ENCODE assay signal across 25 cellular contexts in genomic region chr12:59940676-59941342, GRCh38.
DNase-seq lines count a peak whose midpoint lies in the region; ATAC-seq, FAIRE-seq and TF ChIP-seq lines count a peak whose summit lies in the region.
"Had no signal": no experiment of that assay in that cellular context is flagged by ENCODE, and none has a peak within 500 bp of the region (broad histone marks: within the 10 kb centered on the region; RNA-seq: fewer than 3 reads in every experiment).

No MANE protein-coding gene starts in this region.

- H3K4me3 Mint-ChIP-seq in Caco-2 (ENCODE audit: unreplicated experiment) = peak overlapping the region; percentile 64
- H3K4me3 Mint-ChIP-seq: activated CD4-positive, alpha-beta memory T cell treated with anti-CD3 and anti-CD28 coated beads, Interleukin-2, amount 10 ng/mL, durations not matched to agents 7 days and 5 days; B cell; nephron progenitor cell; stimulated activated naive CD8-positive, alpha-beta T cell treated with anti-CD3 and anti-CD28 coated beads, Interleukin-15, amount 100 ng/mL, for 72 hours had no signal

- CTCF ChIA-PET in Caco-2 (lab: Charles Lee) = no interaction called here
- CTCF ChIA-PET in IMR-90 (lab: Yijun Ruan, JAX) = no interaction called here
- CTCF ChIA-PET in H1 (lab: Charles Lee; ENCODE audit: partially characterized antibody) = interaction anchor here (0.6 kb wide), 1 partner anchor 24 kb away, joined by 3 read pairs; no protein-coding TSS in a partner anchor

- no peaks in the 10 kb centered on the region for H3K27me3 ChIP-seq in Caco-2 (replicated peaks; ENCODE audit: control insufficient read depth, insufficient read depth, low read length)
- no peaks in the 10 kb centered on the region for H3K27me3 ChIP-seq in IMR-90 (ENCODE audit: control insufficient read depth, insufficient read depth, low read length)
- peaks cover 4 to 14% (median 9%) of the 10 kb centered on the region in 4 experiments; a peak in 5 of 7 replicates for H3K27me3 ChIP-seq in H1 (replicated peaks in 1 of 4; ENCODE audit: control insufficient read depth in 3 of 4, extremely low read depth in 1 of 4, insufficient read depth in 3 of 4, low read length in 3 of 4)
- H3K27me3 ChIP-seq in pancreas = no peaks in the 10 kb centered on the region
- H3K27me3 ChIP-seq: esophagus muscularis mucosa, thyroid gland had no signal

- H3K23me2 ChIP-seq in H1 (ENCODE audit: low read depth, low read length) = no peaks in the 10 kb centered on the region

- H3K14ac ChIP-seq in IMR-90 (replicated peaks; ENCODE audit: low read depth, low read length) = no peak overlapping the region; the same call in 1 of the 2 replicates
- H3K14ac ChIP-seq in H1 (ENCODE audit: insufficient read length) = no peak overlapping the region

- no peak overlapping the region for H3K4me3 ChIP-seq in Caco-2 (ENCODE audit: low read depth, low read length)
- no peak overlapping the region for H3K4me3 ChIP-seq in IMR-90 (ENCODE audit: insufficient read depth, low read depth, low read length)
- H3K4me3 ChIP-seq in H1 (ENCODE audit: extremely low read depth in 1 of 4, insufficient read depth in 2 of 4, low read depth in 3 of 4, low read length in 4 of 4) = no peak overlapping the region
- H3K4me3 ChIP-seq in pancreas = no peak overlapping the region
- H3K4me3 ChIP-seq: esophagus muscularis mucosa, thyroid gland had no signal

- H3K27ac ChIP-seq in IMR-90 (ENCODE audit: insufficient read depth, low read length) (no peak overlapping the region), H1 (ENCODE audit: low read depth, low read length) (no peak overlapping the region), pancreas (peak overlapping the region in 1 of 4 donors; percentile 10)
- H3K27ac ChIP-seq: esophagus muscularis mucosa, thyroid gland had no signal

- TF ChIP-seq RAD21 in IMR-90 (IDR thresholded peaks at IDR 0.05; ENCODE audit: low read length) = no peak
- TF ChIP-seq RAD21 in H1 (IDR thresholded peaks at IDR 0.05 in 1 of 2, conservative IDR thresholded peaks at IDR 0.05 in 1 of 2; ENCODE audit: low read depth in 2 of 2, low read length in 2 of 2) = no peak

- intact Hi-C loops in Caco-2 (cut with micrococcal nuclease; ENCODE audit: unreplicated experiment) (no loop called here), IMR-90 (cut with micrococcal nuclease) (no loop called here), pancreas (cut with DNase I) (no loop called here)

- H3K18ac ChIP-seq in IMR-90 (ENCODE audit: low read depth, low read length) (no peak overlapping the region), H1 (ENCODE audit: extremely low read depth, low read length) (no peak overlapping the region)

- TF ChIP-seq POLR2A in IMR-90 (IDR thresholded peaks at IDR 0.05; ENCODE audit: low read depth, low read length) = no peak
- TF ChIP-seq POLR2A in H1 (IDR thresholded peaks at IDR 0.05; ENCODE audit: control extremely low read depth in 1 of 2, low read depth in 2 of 2, low read length in 2 of 2) = no peak

- no peak overlapping the region for H2BK12ac ChIP-seq in H1 (ENCODE audit: low read depth, low read length)

- H2AK5ac ChIP-seq in IMR-90 (ENCODE audit: low read depth, low read length) (no peak overlapping the region), H1 (ENCODE audit: low read depth, low read length) (no peak overlapping the region)

- no peak overlapping the region for H2BK20ac ChIP-seq in IMR-90 (ENCODE audit: low read depth, low read length)
- no peak overlapping the region for H2BK20ac ChIP-seq in H1 (ENCODE audit: low read length)

- peaks cover 13% of the 10 kb centered on the region for H3K9me3 Mint-ChIP-seq in Caco-2 (ENCODE audit: unreplicated experiment)
- H3K9me3 Mint-ChIP-seq: activated CD4-positive, alpha-beta memory T cell treated with anti-CD3 and anti-CD28 coated beads, Interleukin-2, amount 10 ng/mL, durations not matched to agents 7 days and 5 days; nephron progenitor cell; stimulated activated naive CD8-positive, alpha-beta T cell treated with anti-CD3 and anti-CD28 coated beads, Interleukin-15, amount 100 ng/mL, for 72 hours had no signal

- peak overlapping the region; percentile 80 for H3K27ac Mint-ChIP-seq in Caco-2 (ENCODE audit: unreplicated experiment)
- H3K27ac Mint-ChIP-seq: activated CD4-positive, alpha-beta memory T cell treated with anti-CD3 and anti-CD28 coated beads, Interleukin-2, amount 10 ng/mL, durations not matched to agents 7 days and 5 days; B cell; nephron progenitor cell; stimulated activated naive CD8-positive, alpha-beta T cell treated with anti-CD3 and anti-CD28 coated beads, Interleukin-15, amount 100 ng/mL, for 72 hours had no signal

- no peaks in the 10 kb centered on the region for H3K79me2 ChIP-seq in H1 (ENCODE audit: control insufficient read depth in 1 of 2, insufficient read depth in 2 of 2, low read length in 2 of 2)

- ATAC-seq in IMR-90 (ENCODE audit: low read depth) (no peak), pancreas (peak; percentile 54 to 82 (median 79)), HG02623 (IDR thresholded peaks at IDR 0.05; ENCODE audit: unreplicated experiment) (no peak)
- ATAC-seq: stimulated activated naive CD8-positive, alpha-beta T cell treated with anti-CD3 and anti-CD28 coated beads, Interleukin-15, amount 100 ng/mL, for 72 hours had no signal

- H2BK15ac ChIP-seq in IMR-90 (ENCODE audit: low read depth, low read length) = no peak overlapping the region
- H2BK15ac ChIP-seq in H1 (ENCODE audit: low read length) = no peak overlapping the region

- H3K27me3 Mint-ChIP-seq in Caco-2 (ENCODE audit: insufficient read depth, unreplicated experiment) = no peaks in the 10 kb centered on the region
- H3K27me3 Mint-ChIP-seq: activated CD4-positive, alpha-beta memory T cell treated with anti-CD3 and anti-CD28 coated beads, Interleukin-2, amount 10 ng/mL, durations not matched to agents 7 days and 5 days; B cell; stimulated activated naive CD8-positive, alpha-beta T cell treated with anti-CD3 and anti-CD28 coated beads, Interleukin-15, amount 100 ng/mL, for 72 hours had no signal

- H2AK9ac ChIP-seq in IMR-90 (replicated peaks; ENCODE audit: low read depth, low read length, poor library complexity) = no peak overlapping the region

- TF ChIP-seq CTCF in Caco-2 (IDR thresholded peaks at IDR 0.05; ENCODE audit: insufficient read depth in 1 of 2, low read depth in 1 of 2, low read length in 1 of 2, severe bottlenecking in 1 of 2, unreplicated experiment in 1 of 2) (no peak), IMR-90 (conservative IDR thresholded peaks at IDR 0.05; ENCODE audit: low read depth, low read length) (no peak), H1 (IDR thresholded peaks at IDR 0.05; ENCODE audit: control extremely low read depth in 1 of 3, insufficient read depth in 1 of 3, low read depth in 1 of 3, low read length in 3 of 3) (no peak), pancreas (IDR thresholded peaks at IDR 0.05) (no peak)

- H3K4me1 Mint-ChIP-seq in Caco-2 (ENCODE audit: low read depth, unreplicated experiment) = peaks cover 25% of the 10 kb centered on the region
- H3K4me1 Mint-ChIP-seq: activated CD4-positive, alpha-beta memory T cell treated with anti-CD3 and anti-CD28 coated beads, Interleukin-2, amount 10 ng/mL, durations not matched to agents 7 days and 5 days; B cell; nephron progenitor cell; stimulated activated naive CD8-positive, alpha-beta T cell treated with anti-CD3 and anti-CD28 coated beads, Interleukin-15, amount 100 ng/mL, for 72 hours had no signal

- in situ Hi-C loops in IMR-90 (cut with MboI; ENCODE audit: low sequenced_read_pairs) = no loop called here

- no peaks in the 10 kb centered on the region for H3K36me3 Mint-ChIP-seq in Caco-2 (ENCODE audit: insufficient read depth, unreplicated experiment)

- H3K23ac ChIP-seq in IMR-90 (ENCODE audit: low read depth, low read length) (no peak overlapping the region), H1 (ENCODE audit: insufficient read length) (no peak overlapping the region)

- H3K56ac ChIP-seq in IMR-90 (ENCODE audit: extremely low read depth, insufficient read depth, low read length) (no peak overlapping the region), H1 (replicated peaks; ENCODE audit: insufficient read length, low read depth, low read length) (no peak overlapping the region)

- H3K4me2 ChIP-seq in IMR-90 (ENCODE audit: low read depth, low read length) (no peak overlapping the region), H1 (ENCODE audit: insufficient read depth in 1 of 2, low read depth in 2 of 2, low read length in 2 of 2) (no peak overlapping the region)

- H4K91ac ChIP-seq in IMR-90 (ENCODE audit: insufficient read depth, low read depth, low read length) (no peak overlapping the region), H1 (replicated peaks; ENCODE audit: insufficient read length, low read length) (no peak overlapping the region)

- H4K20me1 ChIP-seq in IMR-90 (ENCODE audit: insufficient read depth, low read length) = no peaks in the 10 kb centered on the region
- H4K20me1 ChIP-seq in H1 (replicated peaks in 1 of 2; ENCODE audit: control insufficient read depth in 1 of 2, insufficient read depth in 2 of 2, low read length in 2 of 2) = no peaks in the 10 kb centered on the region

- H2AFZ ChIP-seq in IMR-90 (replicated peaks; ENCODE audit: low read length, poor library complexity) = no peak overlapping the region
- H2AFZ ChIP-seq in H1 (ENCODE audit: low read length) = no peak overlapping the region

- no peak for TF ChIP-seq EP300 in H1 (IDR thresholded peaks at IDR 0.05; ENCODE audit: borderline replicate concordance in 1 of 2, low read depth in 2 of 2, low read length in 2 of 2)

- POLR2A ChIA-PET in Caco-2 (lab: Charles Lee) = no interaction called here
- POLR2A ChIA-PET in IMR-90 (lab: Charles Lee; ENCODE audit: unreplicated experiment) = no interaction called here
- POLR2A ChIA-PET in H1 (lab: Charles Lee; ENCODE audit: partially characterized antibody) = no interaction called here

- DNase-seq in Caco-2 (peak in 1 of 2 experiments; percentile 16), IMR-90 (no peak), H1 (ENCODE audit: low read depth in 1 of 2, low spot score in 2 of 2) (no peak), pancreas (no peak), NCI-H2227 (lab: John Stamatoyannopoulos, UW; ENCODE audit: unreplicated experiment) (no peak), cortex of kidney (lab: John Stamatoyannopoulos, UW) (no peak)
- DNase-seq in activated CD4-positive, alpha-beta T cell treated with anti-CD3 and anti-CD28 coated beads, Interleukin-2, amount 50 U/mL, for 4 hours = no peak
- DNase-seq: activated CD4-positive, alpha-beta memory T cell treated with anti-CD3 and anti-CD28 coated beads, Interleukin-2, amount 10 ng/mL, durations not matched to agents 7 days and 5 days; activated effector memory CD4-positive, alpha-beta T cell treated with Interleukin-2 at 50 U/mL for 16 hours; activated T-cell treated with anti-CD3 and anti-CD28 coated beads for 4 hours; hypothalamus; KBM-7; MM.1S; NCI-H1417; NCI-H2081 treated with DMSO at 0.1 percent for 48 hours; NCI-H446; nephron progenitor cell; stimulated activated naive CD8-positive, alpha-beta T cell treated with anti-CD3 and anti-CD28 coated beads, Interleukin-15, amount 100 ng/mL, for 72 hours; T1000; thyroid gland had no signal

- H2BK120ac ChIP-seq in IMR-90 (ENCODE audit: low read depth, low read length) = no peak overlapping the region
- no peak overlapping the region for H2BK120ac ChIP-seq in H1 (replicated peaks; ENCODE audit: low read depth, low read length)

- H3K36me3 ChIP-seq in Caco-2 (ENCODE audit: control insufficient read depth, insufficient read depth, low read length) = no peaks in the 10 kb centered on the region
- H3K36me3 ChIP-seq in IMR-90 (ENCODE audit: control insufficient read depth, insufficient read depth, low read length) = no peaks in the 10 kb centered on the region
- no peaks in the 10 kb centered on the region for H3K36me3 ChIP-seq in H1 (ENCODE audit: control insufficient read depth in 2 of 4, insufficient read depth in 4 of 4, low read length in 3 of 4)
- H3K36me3 ChIP-seq in pancreas = no peaks in the 10 kb centered on the region
- H3K36me3 ChIP-seq: esophagus muscularis mucosa, thyroid gland had no signal

- no TSS peak for BruUV-seq in Caco-2 (replicated peaks; lab: Mats Ljungman, UMichigan)
- no TSS peak for BruUV-seq in IMR-90 (replicated peaks; lab: Mats Ljungman, UMichigan)

- H3K79me1 ChIP-seq in IMR-90 (ENCODE audit: low read depth in 1 of 2, low read length in 2 of 2) = no peaks in the 10 kb centered on the region
- H3K79me1 ChIP-seq in H1 (ENCODE audit: low read depth, low read length) = no peaks in the 10 kb centered on the region

- H3K9ac ChIP-seq in IMR-90 (ENCODE audit: low read depth, low read length) (no peak overlapping the region), H1 (replicated peaks in 1 of 4; ENCODE audit: extremely low read depth in 1 of 4, low read depth in 3 of 4, low read length in 3 of 4) (no peak overlapping the region)

- H3K4me1 ChIP-seq in Caco-2 (peaks cover 57% of the 10 kb centered on the region), IMR-90 (ENCODE audit: control insufficient read depth, insufficient read depth, low read length) (no peaks in the 10 kb centered on the region; the same call in 1 of the 2 replicates), H1 (replicated peaks in 1 of 4; ENCODE audit: control insufficient read depth in 3 of 4, insufficient read depth in 4 of 4, low read length in 3 of 4) (peaks cover 0 to 2% (median 0%) of the 10 kb centered on the region in 4 experiments; a peak in 1 of 7 replicates), pancreas (peaks cover 15 to 25% (median 22%) of the 10 kb centered on the region in 3 donors)
- H3K4me1 ChIP-seq: esophagus muscularis mucosa, thyroid gland had no signal

- H4K8ac ChIP-seq in IMR-90 (ENCODE audit: low read depth in 2 of 2, low read length in 2 of 2) (no peak overlapping the region), H1 (ENCODE audit: extremely low read depth, insufficient read depth, low read length) (no peak overlapping the region)

- dilution Hi-C loops in IMR-90 (cut with HindIII; ENCODE audit: low sequenced_read_pairs, unreplicated experiment) = no loop called here

- FAIRE-seq in H1 (lab: Jason Lieb, UNC) = no peak
- no peak for FAIRE-seq in pancreas (lab: Jason Lieb, UNC)
- FAIRE-seq: colon, frontal cortex had no signal

- no peaks in the 10 kb centered on the region for H3K9me1 ChIP-seq in IMR-90 (ENCODE audit: insufficient read depth, low read length)

- WGBS in IMR-90 (ENCODE audit: extremely low coverage in 2 of 2, insufficient read length in 1 of 2), 2 experiments = no CpG with 5 or more reads among the region's 3 CpGs
- 83% methylated on average over 3 of the region's 3 CpGs; no CpG with 5 or more reads in 1 of the 2 experiments for WGBS in H1 (ENCODE audit: extremely low coverage in 1 of 2, insufficient coverage in 1 of 2, insufficient read length in 1 of 2, insufficient replicate concordance in 2 of 2, low coverage in 1 of 2, low lambda C conversion rate in 2 of 2, missing lambda C conversion rate in 1 of 2), 2 experiments
- WGBS in pancreas, 2 donors = 16 to 17% methylated on average over 3 of the region's 3 CpGs

- H4K5ac ChIP-seq in IMR-90 (ENCODE audit: low read depth, low read length) (no peak overlapping the region), H1 (ENCODE audit: insufficient read length, low read depth, low read length) (no peak overlapping the region)

- H2BK5ac ChIP-seq in IMR-90 (ENCODE audit: low read depth, low read length, poor library complexity, severe bottlenecking) (no peak overlapping the region), H1 (ENCODE audit: low read depth, low read length) (no peak overlapping the region)

- no peaks in the 10 kb centered on the region for H3K9me3 ChIP-seq in Caco-2
- H3K9me3 ChIP-seq in IMR-90 (ENCODE audit: control insufficient read depth, insufficient read depth, low read length) = no peaks in the 10 kb centered on the region
- no peaks in the 10 kb centered on the region for H3K9me3 ChIP-seq in H1 (ENCODE audit: insufficient read depth in 2 of 2, low read depth in 1 of 2, low read length in 1 of 2)
- H3K9me3 ChIP-seq in pancreas = no peaks in the 10 kb centered on the region
- H3K9me3 ChIP-seq: esophagus muscularis mucosa, thyroid gland had no signal

- peak overlapping the region; percentile 52; the same call in 1 of the 2 replicates for H3K4ac ChIP-seq in IMR-90 (ENCODE audit: low read depth, low read length)
- no peak overlapping the region for H3K4ac ChIP-seq in H1 (replicated peaks; ENCODE audit: insufficient read length, low read depth, low read length)

Comparison
In these comparisons a context has a peak if more than half of its experiments do, and no peak if none do; other contexts are left out.
1. ATAC-seq: peak in pancreas (4 of 4); none in IMR-90 (single experiment) and HG02623 (single experiment).